ENCODE assay signal across 8 cellular contexts in genomic region chr10:110008518-110009339, GRCh38. TPM values are rescaled to one million over a fixed set of nuclear protein-coding genes. Genes with fewer than 3 reads are reported as not detected.
DNase-seq lines count a peak whose midpoint lies in the region; ATAC-seq and TF ChIP-seq lines count a peak whose summit lies in the region.

No MANE protein-coding gene starts in this region.

- H3K4me3 ChIP-seq in HCT116 (replicated peaks in 1 of 2; ENCODE audit: low read depth in 1 of 2, low read length in 2 of 2) (peak overlapping the region; percentile 68 to 81), foreskin fibroblast (ENCODE audit: low read depth in 1 of 2, low read length in 2 of 2) (peak overlapping the region; percentile 51 to 80)

- peak overlapping the region; percentile 93 for H3K4me3 Mint-ChIP-seq in activated T-helper 1 cell treated with anti-CD3 and anti-CD28 coated beads, Interleukin-12 subunit alpha, Interleukin-12 subunit beta, Interleukin-2, Interleukin-4 antibody, amounts not matched to agents 30 ng/mL and 10 ng/mL and 1 ng/mL, durations not matched to agents 14 hours and 24 hours and 36 hours
- no peak overlapping the region for H3K4me3 Mint-ChIP-seq in progenitor cell of endocrine pancreas (ENCODE audit: low read depth)

- H3K27ac ChIP-seq in HCT116 (ENCODE audit: low read depth, low read length): peak overlapping the region; percentile 63

- ATAC-seq in HCT116: peak; percentile 21; the same call in 1 of the 2 replicates
- no peak for ATAC-seq in HG02588 (IDR thresholded peaks at IDR 0.05; ENCODE audit: unreplicated experiment)

- CTCF ChIA-PET in HCT116 (lab: Charles Lee): interaction anchor here (1.3 kb wide), 1 partner anchor 124 kb away, joined by 5 read pairs; no protein-coding TSS in a partner anchor

- no peaks in the 10 kb centered on the region for H3K9me3 Mint-ChIP-seq in activated T-helper 1 cell treated with anti-CD3 and anti-CD28 coated beads, Interleukin-12 subunit alpha, Interleukin-12 subunit beta, Interleukin-2, Interleukin-4 antibody, amounts not matched to agents 30 ng/mL and 10 ng/mL and 1 ng/mL, durations not matched to agents 14 hours and 24 hours and 36 hours
- H3K9me3 Mint-ChIP-seq in progenitor cell of endocrine pancreas (ENCODE audit: low read depth): no peaks in the 10 kb centered on the region

- intact Hi-C loops in HCT116 (cut with micrococcal nuclease): loop anchor here (2.0 to 5.0 kb wide), 2 partner anchors 124 to 199 kb away; partner anchors contain the start of gene MXI1
- intact Hi-C loops in activated T-helper 1 cell treated with anti-CD3 and anti-CD28 coated beads, Interleukin-12 subunit alpha, Interleukin-12 subunit beta, Interleukin-2, Interleukin-4 antibody, amounts not matched to agents 30 ng/mL and 10 ng/mL and 1 ng/mL, durations not matched to agents 14 hours and 24 hours and 36 hours (cut with micrococcal nuclease): loop anchor here (1.0 to 10.0 kb wide), 5 partner anchors 60 to 856 kb away; partner anchors contain the start of genes SMC3 and SMNDC1

- peaks cover 51% of the 10 kb centered on the region for H3K4me1 Mint-ChIP-seq in activated T-helper 1 cell treated with anti-CD3 and anti-CD28 coated beads, Interleukin-12 subunit alpha, Interleukin-12 subunit beta, Interleukin-2, Interleukin-4 antibody, amounts not matched to agents 30 ng/mL and 10 ng/mL and 1 ng/mL, durations not matched to agents 14 hours and 24 hours and 36 hours (ENCODE audit: low read depth)
- peaks cover 46% of the 10 kb centered on the region for H3K4me1 Mint-ChIP-seq in progenitor cell of endocrine pancreas (ENCODE audit: low read depth)

- no peaks in the 10 kb centered on the region for H3K9me3 ChIP-seq in HCT116 (ENCODE audit: control insufficient read depth in 1 of 2, insufficient read depth in 1 of 2, low read depth in 1 of 2, low read length in 2 of 2)

- RAD21 ChIA-PET in HCT116 (lab: Charles Lee; ENCODE audit: low non-redundant PET in 1 of 2, low total read pairs in 2 of 2, uncharacterized antibody in 2 of 2, unreplicated experiment in 2 of 2): no interaction called here

- TF ChIP-seq CTCF in HCT116 (IDR thresholded peaks at IDR 0.05 in 2 of 3, conservative IDR thresholded peaks at IDR 0.05 in 1 of 3; ENCODE audit: borderline replicate concordance in 1 of 3, insufficient read depth in 1 of 3, low read depth in 2 of 3, low read length in 2 of 3) (no peak), foreskin fibroblast (IDR thresholded peaks at IDR 0.05; ENCODE audit: low read depth, low read length) (no peak), progenitor cell of endocrine pancreas (IDR thresholded peaks at IDR 0.05; ENCODE audit: unreplicated experiment) (no peak)

- H3K36me3 ChIP-seq in HCT116 (ENCODE audit: control insufficient read depth in 1 of 2, insufficient read depth in 2 of 2, low read length in 2 of 2): no peaks in the 10 kb centered on the region

- POLR2A ChIA-PET in HCT116 (lab: Charles Lee): no interaction called here

- peaks cover 33% of the 10 kb centered on the region for H3K79me2 ChIP-seq in HCT116 (ENCODE audit: insufficient read depth, low read length)

- no peak for TF ChIP-seq POLR2A in HCT116 (IDR thresholded peaks at IDR 0.05; ENCODE audit: borderline replicate concordance, extremely low read depth, insufficient read depth, insufficient read length)

- DNase-seq in Daoy (ENCODE audit: low read depth): peak; percentile 44
- no peak for DNase-seq in HCT116 (ENCODE audit: low read depth, low spot score)
- DNase-seq in NOMO-1 treated with DMSO at 0.1 percent for 48 hours (lab: John Stamatoyannopoulos, UW; ENCODE audit: unreplicated experiment): peak; percentile 27
- DNase-seq in activated T-helper 1 cell treated with anti-CD3 and anti-CD28 coated beads, Interleukin-12 subunit alpha, Interleukin-12 subunit beta, Interleukin-2, Interleukin-4 antibody, amounts not matched to agents 30 ng/mL and 10 ng/mL and 1 ng/mL, durations not matched to agents 14 hours and 24 hours and 36 hours (ENCODE audit: low spot score): peak; percentile 30
- DNase-seq in foreskin fibroblast: peak in 1 of 2 donors; percentile 33
- no peak for DNase-seq in progenitor cell of endocrine pancreas (ENCODE audit: low spot score, unreplicated experiment)
- no peak for DNase-seq in NCI-H446 treated with DMSO at 0.1 percent for 48 hours (lab: John Stamatoyannopoulos, UW)

- peak overlapping the region; percentile 9 for H2AFZ ChIP-seq in HCT116 (ENCODE audit: low read depth, low read length, poor library complexity, severe bottlenecking)

- no peaks in the 10 kb centered on the region for H3K27me3 ChIP-seq in HCT116 (ENCODE audit: insufficient read depth, low read length)

- no peak for TF ChIP-seq RAD21 in HCT116 (IDR thresholded peaks at IDR 0.05; ENCODE audit: low read depth)

- H4K20me1 ChIP-seq in HCT116 (ENCODE audit: insufficient read depth): no peaks in the 10 kb centered on the region

- peak overlapping the region; percentile 81 for H3K27ac Mint-ChIP-seq in activated T-helper 1 cell treated with anti-CD3 and anti-CD28 coated beads, Interleukin-12 subunit alpha, Interleukin-12 subunit beta, Interleukin-2, Interleukin-4 antibody, amounts not matched to agents 30 ng/mL and 10 ng/mL and 1 ng/mL, durations not matched to agents 14 hours and 24 hours and 36 hours
- peak overlapping the region; percentile 91 for H3K27ac Mint-ChIP-seq in progenitor cell of endocrine pancreas

- peaks cover under 1% of the 10 kb centered on the region for H3K27me3 Mint-ChIP-seq in activated T-helper 1 cell treated with anti-CD3 and anti-CD28 coated beads, Interleukin-12 subunit alpha, Interleukin-12 subunit beta, Interleukin-2, Interleukin-4 antibody, amounts not matched to agents 30 ng/mL and 10 ng/mL and 1 ng/mL, durations not matched to agents 14 hours and 24 hours and 36 hours (ENCODE audit: insufficient read depth)
- no peaks in the 10 kb centered on the region for H3K27me3 Mint-ChIP-seq in progenitor cell of endocrine pancreas

- H3K4me2 ChIP-seq in HCT116 (ENCODE audit: low read length): peak overlapping the region; percentile 86

- BruUV-seq in HCT116 (replicated peaks; lab: Mats Ljungman, UMichigan): no TSS peak

- no peaks in the 10 kb centered on the region for H3K36me3 Mint-ChIP-seq in activated T-helper 1 cell treated with anti-CD3 and anti-CD28 coated beads, Interleukin-12 subunit alpha, Interleukin-12 subunit beta, Interleukin-2, Interleukin-4 antibody, amounts not matched to agents 30 ng/mL and 10 ng/mL and 1 ng/mL, durations not matched to agents 14 hours and 24 hours and 36 hours (ENCODE audit: low read depth)
- no peaks in the 10 kb centered on the region for H3K36me3 Mint-ChIP-seq in progenitor cell of endocrine pancreas (ENCODE audit: insufficient read depth)

- peaks cover 26 to 57% of the 10 kb centered on the region in 2 experiments for H3K4me1 ChIP-seq in HCT116 (ENCODE audit: control insufficient read depth in 1 of 2, insufficient read depth in 2 of 2, low read length in 2 of 2)

- H3K9me2 ChIP-seq in HCT116 (ENCODE audit: insufficient read depth): no peaks in the 10 kb centered on the region

- H3K9ac ChIP-seq in HCT116 (ENCODE audit: low read length): peak overlapping the region; percentile 71

TF ChIP-seq in HCT116, 20 proteins besides CTCF, POLR2A, EP300 and RAD21:
- TF ChIP-seq CEBPB (IDR thresholded peaks at IDR 0.05; ENCODE audit: low read depth): no peak
- no peak for TF ChIP-seq ZBTB33 (IDR thresholded peaks at IDR 0.05; ENCODE audit: extremely low read depth, insufficient replicate concordance, low read length)
- TF ChIP-seq MAX (IDR thresholded peaks at IDR 0.05): peak; percentile 21; the same call in 1 of the 2 replicates
- 0 out of 2 replicates have a peak, but pooled peaks have one; percentile 25 for TF ChIP-seq SIN3A (IDR thresholded peaks at IDR 0.05; ENCODE audit: low read depth)
- TF ChIP-seq POLR2AphosphoS5 (IDR thresholded peaks at IDR 0.05; ENCODE audit: low read depth, low read length): no peak
- TF ChIP-seq SP1 (IDR thresholded peaks at IDR 0.05; ENCODE audit: low read depth): peak; percentile 14; the same call in 1 of the 2 replicates
- TF ChIP-seq ZFX (IDR thresholded peaks at IDR 0.05): peak; percentile 57; the same call in 1 of the 2 replicates
- TF ChIP-seq EGR1 (IDR thresholded peaks at IDR 0.05; ENCODE audit: low read depth): peak; percentile 72

RNA-seq across cellular contexts. Expression of gene ADD3, which starts 0.9 kb away (rescaled TPM):
- 24.1 and 26.5 TPM in 2 replicates for total RNA-seq in Daoy (2014; rRNA removed; shearing (Covaris generic))
- total RNA-seq in HCT116 (2021; ENCODE audit: unreplicated experiment) (41.1 TPM), progenitor cell of endocrine pancreas (111 and 117 TPM in 2 replicates)
- polyA plus RNA-seq in HCT116 (2012): 29.7 and 37.2 TPM in 2 replicates
- 30.1 and 36.6 TPM in 2 replicates for total RNA-seq in activated T-helper 1 cell treated with anti-CD3 and anti-CD28 coated beads, Interleukin-12 subunit alpha, Interleukin-12 subunit beta, Interleukin-2, Interleukin-4 antibody, amounts not matched to agents 30 ng/mL and 10 ng/mL and 1 ng/mL, durations not matched to agents 14 hours and 24 hours and 36 hours

Comparison
In these comparisons a context has a peak if more than half of its experiments do, and no peak if none do; other contexts are left out.
1. DNase-seq: peak in Daoy (single experiment), NOMO-1 treated with DMSO at 0.1 percent for 48 hours (single experiment) and activated T-helper 1 cell treated with anti-CD3 and anti-CD28 coated beads, Interleukin-12 subunit alpha, Interleukin-12 subunit beta, Interleukin-2, Interleukin-4 antibody, amounts not matched to agents 30 ng/mL and 10 ng/mL and 1 ng/mL, durations not matched to agents 14 hours and 24 hours and 36 hours (single experiment); none in HCT116 (single experiment), progenitor cell of endocrine pancreas (single experiment) and NCI-H446 treated with DMSO at 0.1 percent for 48 hours (single experiment).